Comparison of ENCODE assay signal across 1 cellular context in the genomic region with DNA sequence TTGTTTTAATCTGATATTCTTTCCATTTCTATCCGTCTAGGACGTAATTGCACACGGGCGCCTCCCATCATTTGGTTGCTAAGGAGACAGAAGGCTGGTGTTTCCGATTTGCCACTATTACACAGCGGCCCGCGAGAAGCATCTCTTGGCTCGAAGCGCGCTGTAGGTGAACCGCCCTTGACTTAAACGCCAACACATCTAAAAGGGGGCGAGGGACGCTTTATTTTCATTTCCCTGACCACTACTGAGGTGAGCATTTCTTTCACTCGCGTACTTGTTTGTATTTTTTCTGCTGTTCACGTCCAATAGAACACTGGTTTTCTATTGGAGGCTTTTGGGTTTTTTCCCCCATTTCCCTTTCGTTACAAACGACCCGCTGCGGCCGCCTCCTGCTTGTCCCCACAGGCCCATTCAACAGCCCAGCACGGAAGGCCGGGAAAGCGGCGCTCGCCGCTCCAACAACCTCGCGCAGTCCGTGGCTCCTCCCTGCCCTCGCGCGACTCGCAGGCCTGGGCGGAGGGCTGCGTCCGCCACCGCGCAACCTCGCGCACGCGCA.
TF ChIP-seq lines count a peak whose summit lies in the region.

No MANE protein-coding gene starts in this region.

TF ChIP-seq in HepG2, 621 proteins besides CTCF, POLR2A, EP300 and RAD21 (continued from another document and continues in another):
- TF ChIP-seq POLR2G (IDR thresholded peaks at IDR 0.05; ENCODE audit: low read depth, low read length) (peak; percentile 90), FOXA3 (CRISPR knock-in tag; IDR thresholded peaks at IDR 0.05) (peak; percentile 12; the same call in 1 of the 2 replicates), HCFC1 (IDR thresholded peaks at IDR 0.05; ENCODE audit: low read depth, low read length) (no peak), ZNF337 (CRISPR knock-in tag; IDR thresholded peaks at IDR 0.05; ENCODE audit: borderline replicate concordance, low read depth) (no peak), PHF20 (CRISPR knock-in tag; IDR thresholded peaks at IDR 0.05) (peak; percentile 69; the same call in 1 of the 2 replicates), POLR2AphosphoS5 (IDR thresholded peaks at IDR 0.05; ENCODE audit: low read depth, low read length) (peak; percentile 91), THYN1 (CRISPR knock-in tag; IDR thresholded peaks at IDR 0.05; ENCODE audit: borderline replicate concordance, low read depth) (0 out of 2 replicates have a peak, but pooled peaks have one; percentile 10), ZNF878 (CRISPR knock-in tag; IDR thresholded peaks at IDR 0.05) (0 out of 2 replicates have a peak, but pooled peaks have one; percentile 10), U2AF1 (optimal IDR thresholded peaks at IDR 0.05; ENCODE audit: low read depth, low read length) (no peak), SP140L (CRISPR knock-in tag; IDR thresholded peaks at IDR 0.05; ENCODE audit: borderline replicate concordance) (0 out of 2 replicates have a peak, but pooled peaks have one; percentile 62), HNRNPH1 (optimal IDR thresholded peaks at IDR 0.05; ENCODE audit: low read depth, low read length) (no peak), ZNF549 (CRISPR knock-in tag; IDR thresholded peaks at IDR 0.05) (0 out of 2 replicates have a peak, but pooled peaks have one; percentile 4), PHF8 (CRISPR knock-in tag; IDR thresholded peaks at IDR 0.05) (peak; percentile 85), KLF12 (CRISPR knock-in tag; IDR thresholded peaks at IDR 0.05; ENCODE audit: borderline replicate concordance) (no peak; the same call in 1 of the 2 replicates), ZBTB38 (CRISPR knock-in tag; IDR thresholded peaks at IDR 0.05) (0 out of 2 replicates have a peak, but pooled peaks have one; percentile 41), MZF1 (CRISPR knock-in tag; IDR thresholded peaks at IDR 0.05; ENCODE audit: borderline replicate concordance) (no peak), ZNF44 (CRISPR knock-in tag; IDR thresholded peaks at IDR 0.05) (0 out of 2 replicates have a peak, but pooled peaks have one; percentile 20), FOXA1 (IDR thresholded peaks at IDR 0.05) (no peak), FOXA1 (CRISPR knock-in tag; IDR thresholded peaks at IDR 0.05) (no peak), MYNN (CRISPR knock-in tag; IDR thresholded peaks at IDR 0.05; ENCODE audit: low read depth) (0 out of 2 replicates have a peak, but pooled peaks have one; percentile 45), ZC3H4 (CRISPR knock-in tag; IDR thresholded peaks at IDR 0.05; ENCODE audit: borderline replicate concordance) (0 out of 2 replicates have a peak, but pooled peaks have one; percentile 21), ZNF224 (CRISPR knock-in tag; IDR thresholded peaks at IDR 0.05) (peak; percentile 17; the same call in 1 of the 2 replicates), ELF1 (CRISPR knock-in tag; IDR thresholded peaks at IDR 0.05) (peak; percentile 53; the same call in 1 of the 2 replicates), CAMTA2 (CRISPR knock-in tag; IDR thresholded peaks at IDR 0.05; ENCODE audit: borderline replicate concordance) (no peak), ARNTL (CRISPR knock-in tag; IDR thresholded peaks at IDR 0.05) (no peak), ZNF296 (CRISPR knock-in tag; conservative IDR thresholded peaks at IDR 0.05) (no peak)
- TF ChIP-seq, protein P1, sequence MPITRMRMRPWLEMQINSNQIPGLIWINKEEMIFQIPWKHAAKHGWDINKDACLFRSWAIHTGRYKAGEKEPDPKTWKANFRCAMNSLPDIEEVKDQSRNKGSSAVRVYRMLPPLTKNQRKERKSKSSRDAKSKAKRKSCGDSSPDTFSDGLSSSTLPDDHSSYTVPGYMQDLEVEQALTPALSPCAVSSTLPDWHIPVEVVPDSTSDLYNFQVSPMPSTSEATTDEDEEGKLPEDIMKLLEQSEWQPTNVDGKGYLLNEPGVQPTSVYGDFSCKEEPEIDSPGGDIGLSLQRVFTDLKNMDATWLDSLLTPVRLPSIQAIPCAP (CRISPR knock-in tag; IDR thresholded peaks at IDR 0.05; ENCODE audit: low read depth) = no peak
- TF ChIP-seq, protein P2, sequence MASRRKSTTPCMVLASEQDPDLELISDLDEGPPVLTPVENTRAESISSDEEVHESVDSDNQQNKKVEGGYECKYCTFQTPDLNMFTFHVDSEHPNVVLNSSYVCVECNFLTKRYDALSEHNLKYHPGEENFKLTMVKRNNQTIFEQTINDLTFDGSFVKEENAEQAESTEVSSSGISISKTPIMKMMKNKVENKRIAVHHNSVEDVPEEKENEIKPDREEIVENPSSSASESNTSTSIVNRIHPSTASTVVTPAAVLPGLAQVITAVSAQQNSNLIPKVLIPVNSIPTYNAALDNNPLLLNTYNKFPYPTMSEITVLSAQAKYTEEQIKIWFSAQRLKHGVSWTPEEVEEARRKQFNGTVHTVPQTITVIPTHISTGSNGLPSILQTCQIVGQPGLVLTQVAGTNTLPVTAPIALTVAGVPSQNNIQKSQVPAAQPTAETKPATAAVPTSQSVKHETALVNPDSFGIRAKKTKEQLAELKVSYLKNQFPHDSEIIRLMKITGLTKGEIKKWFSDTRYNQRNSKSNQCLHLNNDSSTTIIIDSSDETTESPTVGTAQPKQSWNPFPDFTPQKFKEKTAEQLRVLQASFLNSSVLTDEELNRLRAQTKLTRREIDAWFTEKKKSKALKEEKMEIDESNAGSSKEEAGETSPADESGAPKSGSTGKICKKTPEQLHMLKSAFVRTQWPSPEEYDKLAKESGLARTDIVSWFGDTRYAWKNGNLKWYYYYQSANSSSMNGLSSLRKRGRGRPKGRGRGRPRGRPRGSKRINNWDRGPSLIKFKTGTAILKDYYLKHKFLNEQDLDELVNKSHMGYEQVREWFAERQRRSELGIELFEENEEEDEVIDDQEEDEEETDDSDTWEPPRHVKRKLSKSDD (CRISPR knock-in tag; IDR thresholded peaks at IDR 0.05; ENCODE audit: low read depth) = no peak; the same call in 1 of the 2 replicates
- TF ChIP-seq, protein P3, sequence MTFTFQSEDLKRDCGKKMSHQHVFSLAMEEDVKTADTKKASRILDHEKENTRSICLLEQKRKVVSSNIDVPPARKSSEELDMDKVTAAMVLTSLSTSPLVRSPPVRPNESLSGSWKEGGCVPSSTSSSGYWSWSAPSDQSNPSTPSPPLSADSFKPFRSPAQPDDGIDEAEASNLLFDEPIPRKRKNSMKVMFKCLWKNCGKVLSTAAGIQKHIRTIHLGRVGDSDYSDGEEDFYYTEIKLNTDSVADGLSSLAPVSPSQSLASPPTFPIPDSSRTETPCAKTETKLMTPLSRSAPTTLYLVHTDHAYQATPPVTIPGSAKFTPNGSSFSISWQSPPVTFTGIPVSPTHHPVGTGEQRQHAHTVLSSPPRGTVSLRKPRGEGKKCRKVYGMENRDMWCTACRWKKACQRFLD (CRISPR knock-in tag; IDR thresholded peaks at IDR 0.05; ENCODE audit: borderline replicate concordance) = peak; percentile 14; the same call in 1 of the 2 replicates
- TF ChIP-seq, protein P4, sequence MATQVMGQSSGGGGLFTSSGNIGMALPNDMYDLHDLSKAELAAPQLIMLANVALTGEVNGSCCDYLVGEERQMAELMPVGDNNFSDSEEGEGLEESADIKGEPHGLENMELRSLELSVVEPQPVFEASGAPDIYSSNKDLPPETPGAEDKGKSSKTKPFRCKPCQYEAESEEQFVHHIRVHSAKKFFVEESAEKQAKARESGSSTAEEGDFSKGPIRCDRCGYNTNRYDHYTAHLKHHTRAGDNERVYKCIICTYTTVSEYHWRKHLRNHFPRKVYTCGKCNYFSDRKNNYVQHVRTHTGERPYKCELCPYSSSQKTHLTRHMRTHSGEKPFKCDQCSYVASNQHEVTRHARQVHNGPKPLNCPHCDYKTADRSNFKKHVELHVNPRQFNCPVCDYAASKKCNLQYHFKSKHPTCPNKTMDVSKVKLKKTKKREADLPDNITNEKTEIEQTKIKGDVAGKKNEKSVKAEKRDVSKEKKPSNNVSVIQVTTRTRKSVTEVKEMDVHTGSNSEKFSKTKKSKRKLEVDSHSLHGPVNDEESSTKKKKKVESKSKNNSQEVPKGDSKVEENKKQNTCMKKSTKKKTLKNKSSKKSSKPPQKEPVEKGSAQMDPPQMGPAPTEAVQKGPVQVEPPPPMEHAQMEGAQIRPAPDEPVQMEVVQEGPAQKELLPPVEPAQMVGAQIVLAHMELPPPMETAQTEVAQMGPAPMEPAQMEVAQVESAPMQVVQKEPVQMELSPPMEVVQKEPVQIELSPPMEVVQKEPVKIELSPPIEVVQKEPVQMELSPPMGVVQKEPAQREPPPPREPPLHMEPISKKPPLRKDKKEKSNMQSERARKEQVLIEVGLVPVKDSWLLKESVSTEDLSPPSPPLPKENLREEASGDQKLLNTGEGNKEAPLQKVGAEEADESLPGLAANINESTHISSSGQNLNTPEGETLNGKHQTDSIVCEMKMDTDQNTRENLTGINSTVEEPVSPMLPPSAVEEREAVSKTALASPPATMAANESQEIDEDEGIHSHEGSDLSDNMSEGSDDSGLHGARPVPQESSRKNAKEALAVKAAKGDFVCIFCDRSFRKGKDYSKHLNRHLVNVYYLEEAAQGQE (IDR thresholded peaks at IDR 0.05; ENCODE audit: borderline replicate concordance in 1 of 2, low read depth in 1 of 2, low read length in 2 of 2) = peak in 1 of 2 experiments; percentile 68; a peak in 1 of 4 replicates
- TF ChIP-seq, protein P5, sequence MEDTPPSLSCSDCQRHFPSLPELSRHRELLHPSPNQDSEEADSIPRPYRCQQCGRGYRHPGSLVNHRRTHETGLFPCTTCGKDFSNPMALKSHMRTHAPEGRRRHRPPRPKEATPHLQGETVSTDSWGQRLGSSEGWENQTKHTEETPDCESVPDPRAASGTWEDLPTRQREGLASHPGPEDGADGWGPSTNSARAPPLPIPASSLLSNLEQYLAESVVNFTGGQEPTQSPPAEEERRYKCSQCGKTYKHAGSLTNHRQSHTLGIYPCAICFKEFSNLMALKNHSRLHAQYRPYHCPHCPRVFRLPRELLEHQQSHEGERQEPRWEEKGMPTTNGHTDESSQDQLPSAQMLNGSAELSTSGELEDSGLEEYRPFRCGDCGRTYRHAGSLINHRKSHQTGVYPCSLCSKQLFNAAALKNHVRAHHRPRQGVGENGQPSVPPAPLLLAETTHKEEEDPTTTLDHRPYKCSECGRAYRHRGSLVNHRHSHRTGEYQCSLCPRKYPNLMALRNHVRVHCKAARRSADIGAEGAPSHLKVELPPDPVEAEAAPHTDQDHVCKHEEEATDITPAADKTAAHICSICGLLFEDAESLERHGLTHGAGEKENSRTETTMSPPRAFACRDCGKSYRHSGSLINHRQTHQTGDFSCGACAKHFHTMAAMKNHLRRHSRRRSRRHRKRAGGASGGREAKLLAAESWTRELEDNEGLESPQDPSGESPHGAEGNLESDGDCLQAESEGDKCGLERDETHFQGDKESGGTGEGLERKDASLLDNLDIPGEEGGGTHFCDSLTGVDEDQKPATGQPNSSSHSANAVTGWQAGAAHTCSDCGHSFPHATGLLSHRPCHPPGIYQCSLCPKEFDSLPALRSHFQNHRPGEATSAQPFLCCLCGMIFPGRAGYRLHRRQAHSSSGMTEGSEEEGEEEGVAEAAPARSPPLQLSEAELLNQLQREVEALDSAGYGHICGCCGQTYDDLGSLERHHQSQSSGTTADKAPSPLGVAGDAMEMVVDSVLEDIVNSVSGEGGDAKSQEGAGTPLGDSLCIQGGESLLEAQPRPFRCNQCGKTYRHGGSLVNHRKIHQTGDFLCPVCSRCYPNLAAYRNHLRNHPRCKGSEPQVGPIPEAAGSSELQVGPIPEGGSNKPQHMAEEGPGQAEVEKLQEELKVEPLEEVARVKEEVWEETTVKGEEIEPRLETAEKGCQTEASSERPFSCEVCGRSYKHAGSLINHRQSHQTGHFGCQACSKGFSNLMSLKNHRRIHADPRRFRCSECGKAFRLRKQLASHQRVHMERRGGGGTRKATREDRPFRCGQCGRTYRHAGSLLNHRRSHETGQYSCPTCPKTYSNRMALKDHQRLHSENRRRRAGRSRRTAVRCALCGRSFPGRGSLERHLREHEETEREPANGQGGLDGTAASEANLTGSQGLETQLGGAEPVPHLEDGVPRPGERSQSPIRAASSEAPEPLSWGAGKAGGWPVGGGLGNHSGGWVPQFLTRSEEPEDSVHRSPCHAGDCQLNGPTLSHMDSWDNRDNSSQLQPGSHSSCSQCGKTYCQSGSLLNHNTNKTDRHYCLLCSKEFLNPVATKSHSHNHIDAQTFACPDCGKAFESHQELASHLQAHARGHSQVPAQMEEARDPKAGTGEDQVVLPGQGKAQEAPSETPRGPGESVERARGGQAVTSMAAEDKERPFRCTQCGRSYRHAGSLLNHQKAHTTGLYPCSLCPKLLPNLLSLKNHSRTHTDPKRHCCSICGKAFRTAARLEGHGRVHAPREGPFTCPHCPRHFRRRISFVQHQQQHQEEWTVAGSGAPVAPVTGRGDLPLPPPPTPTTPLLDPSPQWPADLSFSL (CRISPR knock-in tag; IDR thresholded peaks at IDR 0.05) = no peak
- TF ChIP-seq, protein P6, sequence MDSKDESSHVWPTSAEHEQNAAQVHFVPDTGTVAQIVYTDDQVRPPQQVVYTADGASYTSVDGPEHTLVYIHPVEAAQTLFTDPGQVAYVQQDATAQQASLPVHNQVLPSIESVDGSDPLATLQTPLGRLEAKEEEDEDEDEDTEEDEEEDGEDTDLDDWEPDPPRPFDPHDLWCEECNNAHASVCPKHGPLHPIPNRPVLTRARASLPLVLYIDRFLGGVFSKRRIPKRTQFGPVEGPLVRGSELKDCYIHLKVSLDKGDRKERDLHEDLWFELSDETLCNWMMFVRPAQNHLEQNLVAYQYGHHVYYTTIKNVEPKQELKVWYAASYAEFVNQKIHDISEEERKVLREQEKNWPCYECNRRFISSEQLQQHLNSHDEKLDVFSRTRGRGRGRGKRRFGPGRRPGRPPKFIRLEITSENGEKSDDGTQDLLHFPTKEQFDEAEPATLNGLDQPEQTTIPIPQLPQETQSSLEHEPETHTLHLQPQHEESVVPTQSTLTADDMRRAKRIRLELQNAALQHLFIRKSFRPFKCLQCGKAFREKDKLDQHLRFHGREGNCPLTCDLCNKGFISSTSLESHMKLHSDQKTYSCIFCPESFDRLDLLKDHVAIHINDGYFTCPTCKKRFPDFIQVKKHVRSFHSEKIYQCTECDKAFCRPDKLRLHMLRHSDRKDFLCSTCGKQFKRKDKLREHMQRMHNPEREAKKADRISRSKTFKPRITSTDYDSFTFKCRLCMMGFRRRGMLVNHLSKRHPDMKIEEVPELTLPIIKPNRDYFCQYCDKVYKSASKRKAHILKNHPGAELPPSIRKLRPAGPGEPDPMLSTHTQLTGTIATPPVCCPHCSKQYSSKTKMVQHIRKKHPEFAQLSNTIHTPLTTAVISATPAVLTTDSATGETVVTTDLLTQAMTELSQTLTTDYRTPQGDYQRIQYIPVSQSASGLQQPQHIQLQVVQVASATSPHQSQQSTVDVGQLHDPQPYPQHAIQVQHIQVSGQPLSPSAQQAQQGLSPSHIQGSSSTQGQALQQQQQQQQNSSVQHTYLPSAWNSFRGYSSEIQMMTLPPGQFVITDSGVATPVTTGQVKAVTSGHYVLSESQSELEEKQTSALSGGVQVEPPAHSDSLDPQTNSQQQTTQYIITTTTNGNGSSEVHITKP (CRISPR knock-in tag; IDR thresholded peaks at IDR 0.05; ENCODE audit: low read depth) = 0 out of 2 replicates have a peak, but pooled peaks have one; percentile 47
